8 cellular contexts compared by ENCODE assay signal in genomic region chr19:10112895-10113591, GRCh38. TPM values are rescaled to one million over a fixed set of nuclear protein-coding genes. Genes with fewer than 3 reads are reported as not detected.
DNase-seq lines count a peak whose midpoint lies in the region; ATAC-seq and TF ChIP-seq lines count a peak whose summit lies in the region.

No MANE protein-coding gene starts in this region.

- peaks cover 3 to 33% (median 17%) of the 10 kb centered on the region in 4 donors for H3K4me1 ChIP-seq in esophagus muscularis mucosa

- no peak for TF ChIP-seq EP300 in esophagus muscularis mucosa (IDR thresholded peaks at IDR 0.05)

- H3K4me3 ChIP-seq in esophagus muscularis mucosa, result no peak overlapping the region

- no peak for TF ChIP-seq POLR2A in esophagus muscularis mucosa (IDR thresholded peaks at IDR 0.05; ENCODE audit: low read depth)

- H3K27me3 ChIP-seq in esophagus muscularis mucosa, result no peaks in the 10 kb centered on the region

- H3K4me3 Mint-ChIP-seq in progenitor cell of endocrine pancreas (ENCODE audit: low read depth), result no peak overlapping the region

- peak; percentile 25 to 71 (median 36) for TF ChIP-seq CTCF in esophagus muscularis mucosa (IDR thresholded peaks at IDR 0.05)
- TF ChIP-seq CTCF in progenitor cell of endocrine pancreas (IDR thresholded peaks at IDR 0.05; ENCODE audit: unreplicated experiment), result peak; percentile 71

- H3K27me3 Mint-ChIP-seq in progenitor cell of endocrine pancreas, result no peaks in the 10 kb centered on the region

- 20% methylated on average over 24 of the region's 25 CpGs for WGBS in esophagus muscularis mucosa

- H3K9me3 ChIP-seq in esophagus muscularis mucosa, result no peaks in the 10 kb centered on the region

- DNase-seq in NCI-H2029 treated with DMSO at 0.1 percent for 48 hours (lab: John Stamatoyannopoulos, UW), result peak; percentile 13
- DNase-seq in NCI-H2029 (lab: John Stamatoyannopoulos, UW), result no peak
- peak; percentile 26 for DNase-seq in NCI-H82 treated with DMSO at 0.1 percent for 48 hours (lab: John Stamatoyannopoulos, UW; ENCODE audit: unreplicated experiment)
- peak; percentile 64 for DNase-seq in activated T-cell treated with anti-CD3 and anti-CD28 coated beads for 24 hours (ENCODE audit: low read depth)
- DNase-seq in esophagus muscularis mucosa (ENCODE audit: extremely low spot score), result no peak
- peak; percentile 51 for DNase-seq in progenitor cell of endocrine pancreas (ENCODE audit: low spot score, unreplicated experiment)

- H3K36me3 ChIP-seq in esophagus muscularis mucosa, result peaks cover 60 to 84% (median 80%) of the 10 kb centered on the region in 4 donors

- no peaks in the 10 kb centered on the region for H3K4me1 Mint-ChIP-seq in progenitor cell of endocrine pancreas (ENCODE audit: low read depth)

- no peaks in the 10 kb centered on the region for H3K9me3 Mint-ChIP-seq in progenitor cell of endocrine pancreas (ENCODE audit: low read depth)

- H3K36me3 Mint-ChIP-seq in progenitor cell of endocrine pancreas (ENCODE audit: insufficient read depth), result peaks cover 9% of the 10 kb centered on the region

- intact Hi-C loops in esophagus muscularis mucosa (cut with DNase I), result no loop called here

- peak overlapping the region in 1 of 4 donors; percentile 3 for H3K27ac ChIP-seq in esophagus muscularis mucosa (replicated peaks in 1 of 4)

- peak overlapping the region; percentile 82 for H3K27ac Mint-ChIP-seq in progenitor cell of endocrine pancreas

- ATAC-seq in HG03571 (IDR thresholded peaks at IDR 0.05; ENCODE audit: unreplicated experiment) (no peak), GM18909 (IDR thresholded peaks at IDR 0.05; ENCODE audit: poor library complexity, unreplicated experiment) (no peak)

RNA-seq across cellular contexts. Expression of gene P2RY11, which starts 1.6 kb away (rescaled TPM):
- total RNA-seq in esophagus muscularis mucosa (10 to 100 TPM in 1 of 4 donors, 1 to 10 TPM in 3; 4.9 to 11.3 (median 8.5) TPM), progenitor cell of endocrine pancreas (20.5 and 23.7 TPM in 2 replicates)

RNA-seq across cellular contexts. Expression of gene EIF3G, which starts 6.7 kb away (rescaled TPM):
- total RNA-seq in esophagus muscularis mucosa, result 100 to 1,000 TPM; 220 to 344 (median 305) TPM
- total RNA-seq in progenitor cell of endocrine pancreas, result 216 and 220 TPM in 2 replicates

RNA-seq across cellular contexts. Expression of gene PPAN, which starts 6.9 kb away (rescaled TPM):
- total RNA-seq in esophagus muscularis mucosa (10 to 100 TPM; 22.7 to 39.3 (median 29.1) TPM), progenitor cell of endocrine pancreas (51.5 and 54.8 TPM in 2 replicates)

RNA-seq across cellular contexts. Expression of gene ANGPTL6, which starts 10.6 kb away (rescaled TPM):
- total RNA-seq in esophagus muscularis mucosa, result not detected
- not detected in 2 replicates for total RNA-seq in progenitor cell of endocrine pancreas

RNA-seq across cellular contexts. Expression of gene SHFL, which starts 26.9 kb away (rescaled TPM):
- total RNA-seq in esophagus muscularis mucosa, result 10 to 100 TPM; 17.4 to 34.9 (median 26.1) TPM
- total RNA-seq in progenitor cell of endocrine pancreas, result 2.2 and 3.0 TPM in 2 replicates

Comparison
In these comparisons a context has a peak if more than half of its experiments do, and no peak if none do; other contexts are left out.
1. DNase-seq: peak in NCI-H2029 treated with DMSO at 0.1 percent for 48 hours (single experiment), NCI-H82 treated with DMSO at 0.1 percent for 48 hours (single experiment), activated T-cell treated with anti-CD3 and anti-CD28 coated beads for 24 hours (single experiment) and progenitor cell of endocrine pancreas (single experiment); none in NCI-H2029 (single experiment) and esophagus muscularis mucosa (single experiment).